In genomic region chr2:28621172-28622100, GRCh38 we compare ENCODE assay signal across 8 cellular contexts.
A peak's percentile ranks its signal among the peaks of the same experiment; 100 is the strongest.
DNase-seq lines count a peak whose midpoint lies in the region; ATAC-seq and TF ChIP-seq lines count a peak whose summit lies in the region.

No MANE protein-coding gene starts in this region.

- peak; percentile 60 for TF ChIP-seq CTCF in type B pancreatic cell (conservative IDR thresholded peaks at IDR 0.05)

- peak overlapping the region; percentile 59 for H2AK5ac ChIP-seq in trophoblast cell (ENCODE audit: low read length)

- H3K4me1 ChIP-seq in HUES48 (ENCODE audit: control insufficient read depth, insufficient read depth, low read length), result peaks cover 23% of the 10 kb centered on the region; the same call in 1 of the 2 replicates
- peaks cover 35 to 46% of the 10 kb centered on the region in 2 experiments for H3K4me1 ChIP-seq in trophoblast cell (ENCODE audit: control insufficient read depth in 1 of 2, insufficient read depth in 2 of 2, low read length in 2 of 2)

- H3K4me3 ChIP-seq in HUES48 (ENCODE audit: low read depth, low read length), result no peak overlapping the region
- H3K4me3 ChIP-seq in SK-N-MC, result peak overlapping the region; percentile 31
- no peak overlapping the region for H3K4me3 ChIP-seq in trophoblast cell (ENCODE audit: low read depth, low read length)

- peak overlapping the region; percentile 51 for H4K8ac ChIP-seq in trophoblast cell (ENCODE audit: low read depth, low read length)

- peak overlapping the region; percentile 26 for H2AFZ ChIP-seq in trophoblast cell (ENCODE audit: insufficient read depth, low read length, poor library complexity)

- peak overlapping the region; percentile 52 for H3K4me3 Mint-ChIP-seq in activated naive CD8-positive, alpha-beta T cell treated with anti-CD3 and anti-CD28 coated beads for 36 hours
- H3K4me3 Mint-ChIP-seq in type B pancreatic cell, result peak overlapping the region; percentile 73

- H3K9ac ChIP-seq in HUES48 (ENCODE audit: low read depth, low read length) (no peak overlapping the region), SK-N-MC (ENCODE audit: insufficient read length) (no peak overlapping the region), trophoblast cell (ENCODE audit: low read length) (no peak overlapping the region)

- H3K14ac ChIP-seq in trophoblast cell (ENCODE audit: low read length), result peak overlapping the region; percentile 58

- peaks cover 7% of the 10 kb centered on the region for H3K36me3 Mint-ChIP-seq in activated naive CD8-positive, alpha-beta T cell treated with anti-CD3 and anti-CD28 coated beads for 36 hours
- no peaks in the 10 kb centered on the region for H3K36me3 Mint-ChIP-seq in type B pancreatic cell

- H2BK12ac ChIP-seq in trophoblast cell (ENCODE audit: low read length), result peak overlapping the region; percentile 72

- WGBS in trophoblast cell (ENCODE audit: extremely low coverage, insufficient coverage, insufficient read length), result no CpG with 5 or more reads among the region's 15 CpGs

- H3K4ac ChIP-seq in trophoblast cell (ENCODE audit: low read depth, low read length), result peak overlapping the region; percentile 29

- H2BK120ac ChIP-seq in trophoblast cell (ENCODE audit: insufficient read depth, low read length, poor library complexity), result peak overlapping the region; percentile 57

- peak overlapping the region; percentile 73 for H3K27ac ChIP-seq in HUES48 (ENCODE audit: low read depth, low read length)
- H3K27ac ChIP-seq in SK-N-MC, result peak overlapping the region; percentile 40; the same call in 1 of the 2 replicates
- peak overlapping the region; percentile 67 for H3K27ac ChIP-seq in trophoblast cell (ENCODE audit: low read depth, low read length)

- H3K27ac Mint-ChIP-seq in activated naive CD8-positive, alpha-beta T cell treated with anti-CD3 and anti-CD28 coated beads for 36 hours, result peak overlapping the region; percentile 89
- H3K27ac Mint-ChIP-seq in type B pancreatic cell, result peak overlapping the region; percentile 88

- H3K27me3 ChIP-seq in HUES48 (ENCODE audit: control insufficient read depth, insufficient read depth, low read length) (no peaks in the 10 kb centered on the region), trophoblast cell (ENCODE audit: insufficient read depth, low read length) (no peaks in the 10 kb centered on the region)

- no peak for ATAC-seq in GM19455 (IDR thresholded peaks at IDR 0.05; ENCODE audit: unreplicated experiment)

- H3K36me3 ChIP-seq in HUES48 (ENCODE audit: control insufficient read depth, insufficient read depth, low read length) (no peaks in the 10 kb centered on the region), SK-N-MC (ENCODE audit: insufficient read depth, low read length) (no peaks in the 10 kb centered on the region), trophoblast cell (ENCODE audit: control insufficient read depth in 1 of 2, insufficient read depth in 2 of 2, low read length in 2 of 2) (no peaks in the 10 kb centered on the region)

- peak overlapping the region; percentile 88 for H4K91ac ChIP-seq in trophoblast cell (ENCODE audit: low read depth, low read length)

- peak overlapping the region; percentile 29 for H2BK5ac ChIP-seq in trophoblast cell (ENCODE audit: low read depth, low read length, poor library complexity)

- peaks cover 8% of the 10 kb centered on the region for H3K9me3 Mint-ChIP-seq in activated naive CD8-positive, alpha-beta T cell treated with anti-CD3 and anti-CD28 coated beads for 36 hours
- H3K9me3 Mint-ChIP-seq in type B pancreatic cell, result no peaks in the 10 kb centered on the region

- H3K23ac ChIP-seq in trophoblast cell (ENCODE audit: low read length), result no peak overlapping the region

- H3K4me1 Mint-ChIP-seq in activated naive CD8-positive, alpha-beta T cell treated with anti-CD3 and anti-CD28 coated beads for 36 hours, result peaks cover 92% of the 10 kb centered on the region
- H3K4me1 Mint-ChIP-seq in type B pancreatic cell (ENCODE audit: unreplicated experiment), result peaks cover 39% of the 10 kb centered on the region

- DNase-seq in AML-193 (lab: John Stamatoyannopoulos, UW) (peak; percentile 43 to 49), SK-N-MC (ENCODE audit: low read depth, low spot score) (peak; percentile 48), glomerular visceral epithelial cell (ENCODE audit: extremely low spot score) (peak; percentile 84), trophoblast cell (peak; percentile 84 to 89), type B pancreatic cell (ENCODE audit: extremely low spot score, unreplicated experiment) (no peak)
- DNase-seq in activated naive CD8-positive, alpha-beta T cell treated with anti-CD3 and anti-CD28 coated beads for 36 hours, result peak; percentile 61

- H3K18ac ChIP-seq in trophoblast cell (ENCODE audit: low read length), result no peak overlapping the region

- H4K12ac ChIP-seq in trophoblast cell (ENCODE audit: low read depth, low read length), result no peak overlapping the region

- no peaks in the 10 kb centered on the region for H3K9me3 ChIP-seq in HUES48 (ENCODE audit: control insufficient read depth, insufficient read depth, low read length)
- H3K9me3 ChIP-seq in SK-N-MC (ENCODE audit: low read depth, low read length), result no peaks in the 10 kb centered on the region
- no peaks in the 10 kb centered on the region for H3K9me3 ChIP-seq in trophoblast cell (ENCODE audit: insufficient read depth, low read depth, low read length)

- peaks cover 3% of the 10 kb centered on the region for H3K79me2 ChIP-seq in trophoblast cell (ENCODE audit: control insufficient read depth, insufficient read depth, low read length, poor library complexity)

- no peaks in the 10 kb centered on the region for H3K27me3 Mint-ChIP-seq in activated naive CD8-positive, alpha-beta T cell treated with anti-CD3 and anti-CD28 coated beads for 36 hours
- no peaks in the 10 kb centered on the region for H3K27me3 Mint-ChIP-seq in type B pancreatic cell

- peaks cover 48% of the 10 kb centered on the region for H3K79me1 ChIP-seq in trophoblast cell (ENCODE audit: low read length)

- H3K4me2 ChIP-seq in trophoblast cell (ENCODE audit: low read length), result peak overlapping the region; percentile 38
